ENCODE assay signal across 14 cellular contexts in genomic region chr6:24859132-24859531, GRCh38.
A peak's percentile ranks its signal among the peaks of the same experiment; 100 is the strongest.
DNase-seq lines count a peak whose midpoint lies in the region; ATAC-seq, FAIRE-seq and TF ChIP-seq lines count a peak whose summit lies in the region.
"Had no signal": no experiment of that assay in that cellular context is flagged by ENCODE, and none has a peak within 500 bp of the region (broad histone marks: within the 10 kb centered on the region; RNA-seq: fewer than 3 reads in every experiment).

No MANE protein-coding gene starts in this region.

- H3K4me3 ChIP-seq in OCI-LY1 (ENCODE audit: low read depth, low read length, poor library complexity, severe bottlenecking) (no peak overlapping the region), GM12878 (no peak overlapping the region)
- H3K4me3 ChIP-seq: adrenal gland, sigmoid colon had no signal

- H3K4me1 Mint-ChIP-seq in activated T-cell treated with anti-CD3 and anti-CD28 coated beads, Interleukin-2, amount 50 U/mL, for 24 hours (ENCODE audit: low read depth): peaks cover 82% of the 10 kb centered on the region

- H3K4me3 Mint-ChIP-seq in activated T-cell treated with anti-CD3 and anti-CD28 coated beads, Interleukin-2, amount 50 U/mL, for 24 hours: peak overlapping the region; percentile 51
- H3K4me3 Mint-ChIP-seq: neural crest cell had no signal

- H3K27ac Mint-ChIP-seq in activated T-cell treated with anti-CD3 and anti-CD28 coated beads, Interleukin-2, amount 50 U/mL, for 24 hours: peak overlapping the region; percentile 93

- no peak for DNase-seq in activated T-cell treated with anti-CD3 and anti-CD28 coated beads, Interleukin-2, amount 50 U/mL, for 24 hours
- DNase-seq in activated T-cell treated with anti-CD3 and anti-CD28 coated beads, Interleukin-2, amount 50 U/mL, for 48 hours: no peak
- DNase-seq in GM12878 (ENCODE audit: low read depth, low spot score) (no peak), putamen (ENCODE audit: low spot score) (peak; percentile 62), OCI-M2 (lab: John Stamatoyannopoulos, UW; ENCODE audit: unreplicated experiment) (no peak), AG08396 (ENCODE audit: low spot score) (no peak)
- DNase-seq: adrenal gland, DMS153, HFFc6, left colon, sigmoid colon had no signal

- 87% methylated on average over 5 of the region's 5 CpGs for WGBS in GM12878 (ENCODE audit: insufficient coverage, insufficient replicate concordance, low lambda C conversion rate, missing lambda C conversion rate)

- no peak for TF ChIP-seq CTCF in OCI-LY1 (IDR thresholded peaks at IDR 0.05; ENCODE audit: low read length)
- TF ChIP-seq CTCF in GM12878 (IDR thresholded peaks at IDR 0.05 in 2 of 3, conservative IDR thresholded peaks at IDR 0.05 in 1 of 3; ENCODE audit: control insufficient read depth in 2 of 3, extremely low read depth in 1 of 3, insufficient read depth in 1 of 3, low read depth in 3 of 3, low read length in 3 of 3): no peak

- no peak for TF ChIP-seq EP300 in GM12878 (IDR thresholded peaks at IDR 0.05; ENCODE audit: borderline replicate concordance in 1 of 2, control insufficient read depth in 1 of 2, low read depth in 2 of 2, low read length in 2 of 2)

- in situ Hi-C loops in GM12878 (cut with MboI): loop anchor here (5.0 kb wide), 2 partner anchors 158 to 218 kb away; no protein-coding TSS in a partner anchor

- H3K4me2 ChIP-seq in OCI-LY1 (ENCODE audit: low read length): peak overlapping the region; percentile 5; the same call in 1 of the 2 replicates
- H3K4me2 ChIP-seq in GM12878 (ENCODE audit: control insufficient read depth, insufficient read depth): peak overlapping the region; percentile 10; the same call in 1 of the 2 replicates

- no peaks in the 10 kb centered on the region for H4K20me1 ChIP-seq in OCI-LY1 (ENCODE audit: insufficient read depth, low read length)
- H4K20me1 ChIP-seq in GM12878 (ENCODE audit: control insufficient read depth, insufficient read depth): no peaks in the 10 kb centered on the region

- H3K4me1 ChIP-seq in OCI-LY1 (ENCODE audit: insufficient read depth, low read length, severe bottlenecking) (peaks cover 82% of the 10 kb centered on the region), GM12878 (ENCODE audit: control insufficient read depth, insufficient read depth, low read length) (peaks cover 40% of the 10 kb centered on the region)

- H2AFZ ChIP-seq in OCI-LY1 (ENCODE audit: low read length): no peak overlapping the region
- H2AFZ ChIP-seq in GM12878 (ENCODE audit: control insufficient read depth, low read depth, low read length): no peak overlapping the region

- no peak for ATAC-seq in GM12878
- no peak for ATAC-seq in HG03097 (IDR thresholded peaks at IDR 0.05; ENCODE audit: low FRiP score, unreplicated experiment)

- H3K27ac ChIP-seq in OCI-LY1 (ENCODE audit: low read depth, low read length, poor library complexity, severe bottlenecking) (peak overlapping the region; percentile 76), GM12878 (ENCODE audit: control insufficient read depth, insufficient read depth) (no peak overlapping the region)
- H3K27ac ChIP-seq: adrenal gland, sigmoid colon had no signal

- H3K36me3 Mint-ChIP-seq in activated T-cell treated with anti-CD3 and anti-CD28 coated beads, Interleukin-2, amount 50 U/mL, for 24 hours (ENCODE audit: low read depth): peaks cover 71% of the 10 kb centered on the region

- H3K27me3 Mint-ChIP-seq in activated T-cell treated with anti-CD3 and anti-CD28 coated beads, Interleukin-2, amount 50 U/mL, for 24 hours: no peaks in the 10 kb centered on the region

- H3K9ac ChIP-seq in OCI-LY1 (ENCODE audit: low read length): no peak overlapping the region; the same call in 1 of the 2 replicates
- no peak overlapping the region for H3K9ac ChIP-seq in GM12878 (ENCODE audit: control insufficient read depth, insufficient read depth, low read length)

- H3K79me2 ChIP-seq in OCI-LY1 (ENCODE audit: insufficient read depth, low read length) (no peaks in the 10 kb centered on the region), GM12878 (ENCODE audit: control insufficient read depth, insufficient read depth, low read length) (no peaks in the 10 kb centered on the region)

- RAD21 ChIA-PET in GM12878 (lab: Charles Lee; ENCODE audit: unreplicated experiment): interaction anchor here (1.1 to 9.3 kb wide), 5 partner anchors 75 to 159 kb away, joined by 3 to 160 read pairs (median 5); no protein-coding TSS in a partner anchor

- H3K36me3 ChIP-seq in OCI-LY1 (ENCODE audit: insufficient read depth, low read length) (peaks cover 46% of the 10 kb centered on the region; the same call in 1 of the 2 replicates), GM12878 (ENCODE audit: control insufficient read depth in 2 of 2, insufficient read depth in 2 of 2, low read length in 1 of 2) (peaks cover 4 to 26% of the 10 kb centered on the region in 2 experiments)
- H3K36me3 ChIP-seq: adrenal gland had no signal

- SMC1A ChIA-PET in GM12878 (lab: Charles Lee; ENCODE audit: uncharacterized antibody, unreplicated experiment): interaction anchor here (1.0 to 10.7 kb wide), 5 partner anchors 8 to 158 kb away, joined by 3 to 243 read pairs (median 54); partner anchors contain the start of gene RIPOR2

- POLR2A ChIA-PET in GM12878 (lab: Charles Lee): interaction anchor here (1.4 kb wide), 1 partner anchor 159 kb away, joined by 3 read pairs; no protein-coding TSS in a partner anchor

- H3K9me3 ChIP-seq in OCI-LY1 (ENCODE audit: low read length) (no peaks in the 10 kb centered on the region), GM12878 (replicated peaks; ENCODE audit: control insufficient read depth, insufficient read depth, low read length) (no peaks in the 10 kb centered on the region)
- H3K9me3 ChIP-seq: adrenal gland, sigmoid colon had no signal

- H3F3A ChIP-seq in OCI-LY1 (ENCODE audit: insufficient read depth, low read length): no peaks in the 10 kb centered on the region

- CTCF ChIA-PET in GM12878 (lab: Yijun Ruan, JAX): interaction anchor here (0.9 to 13.6 kb wide), 6 partner anchors 12 to 161 kb away, joined by 3 to 314 read pairs (median 60); partner anchors contain the start of gene RIPOR2

- no peaks in the 10 kb centered on the region for H3K9me3 Mint-ChIP-seq in activated T-cell treated with anti-CD3 and anti-CD28 coated beads, Interleukin-2, amount 50 U/mL, for 24 hours
- H3K9me3 Mint-ChIP-seq: HFFc6, neural crest cell had no signal

- FAIRE-seq in GM12878 (lab: Jason Lieb, UNC): no peak

- H3K9me2 ChIP-seq in OCI-LY1 (ENCODE audit: low read depth, low read length): no peaks in the 10 kb centered on the region

- no peak for TF ChIP-seq RAD21 in GM12878 (IDR thresholded peaks at IDR 0.05; ENCODE audit: insufficient read depth, low read depth, low read length)

- no TSS peak for BruUV-seq in GM12878 (replicated peaks; lab: Mats Ljungman, UMichigan)

- TF ChIP-seq POLR2A in GM12878 (IDR thresholded peaks at IDR 0.05; ENCODE audit: low read depth, low read length): no peak

- H3K27me3 ChIP-seq in OCI-LY1 (ENCODE audit: insufficient read depth, low read length): no peaks in the 10 kb centered on the region
- no peaks in the 10 kb centered on the region for H3K27me3 ChIP-seq in GM12878 (replicated peaks in 1 of 2; ENCODE audit: control insufficient read depth in 2 of 2, insufficient read depth in 2 of 2, low read length in 1 of 2)
- H3K27me3 ChIP-seq: adrenal gland, sigmoid colon had no signal

- intact Hi-C loops in GM12878 (cut with micrococcal nuclease; ENCODE audit: unreplicated experiment): loop anchor here (5.0 kb wide), 1 partner anchor 53 kb away; no protein-coding TSS in a partner anchor

TF ChIP-seq in GM12878, 131 proteins besides CTCF, POLR2A, EP300 and RAD21 (continues in another document):
- TF ChIP-seq RB1 (IDR thresholded peaks at IDR 0.05; ENCODE audit: borderline replicate concordance) (no peak), POLR2AphosphoS5 (IDR thresholded peaks at IDR 0.05; ENCODE audit: low read length) (no peak), SREBF1 (IDR thresholded peaks at IDR 0.05; ENCODE audit: low read length) (no peak), BCL11A (IDR thresholded peaks at IDR 0.05; ENCODE audit: low read depth, low read length) (no peak), MYC (IDR thresholded peaks at IDR 0.05; ENCODE audit: insufficient read depth, insufficient read length, insufficient replicate concordance, low read length, severe bottlenecking) (no peak), ZSCAN29 (IDR thresholded peaks at IDR 0.05) (no peak), WRNIP1 (IDR thresholded peaks at IDR 0.05; ENCODE audit: borderline replicate concordance, low read depth, low read length) (no peak), NR2C2 (IDR thresholded peaks at IDR 0.05; ENCODE audit: borderline replicate concordance, control insufficient read depth, insufficient read length, low read depth) (no peak), RAD51 (IDR thresholded peaks at IDR 0.05) (no peak), MYB (IDR thresholded peaks at IDR 0.05; ENCODE audit: borderline replicate concordance, low read depth, low read length) (no peak), ZNF384 (IDR thresholded peaks at IDR 0.05; ENCODE audit: borderline replicate concordance, low read depth, low read length) (no peak), ZNF217 (IDR thresholded peaks at IDR 0.05) (no peak), MAX (IDR thresholded peaks at IDR 0.05; ENCODE audit: low read depth, low read length) (no peak), NFYA (IDR thresholded peaks at IDR 0.05; ENCODE audit: borderline replicate concordance, low read depth, low read length) (no peak)
